In the genomic region with DNA sequence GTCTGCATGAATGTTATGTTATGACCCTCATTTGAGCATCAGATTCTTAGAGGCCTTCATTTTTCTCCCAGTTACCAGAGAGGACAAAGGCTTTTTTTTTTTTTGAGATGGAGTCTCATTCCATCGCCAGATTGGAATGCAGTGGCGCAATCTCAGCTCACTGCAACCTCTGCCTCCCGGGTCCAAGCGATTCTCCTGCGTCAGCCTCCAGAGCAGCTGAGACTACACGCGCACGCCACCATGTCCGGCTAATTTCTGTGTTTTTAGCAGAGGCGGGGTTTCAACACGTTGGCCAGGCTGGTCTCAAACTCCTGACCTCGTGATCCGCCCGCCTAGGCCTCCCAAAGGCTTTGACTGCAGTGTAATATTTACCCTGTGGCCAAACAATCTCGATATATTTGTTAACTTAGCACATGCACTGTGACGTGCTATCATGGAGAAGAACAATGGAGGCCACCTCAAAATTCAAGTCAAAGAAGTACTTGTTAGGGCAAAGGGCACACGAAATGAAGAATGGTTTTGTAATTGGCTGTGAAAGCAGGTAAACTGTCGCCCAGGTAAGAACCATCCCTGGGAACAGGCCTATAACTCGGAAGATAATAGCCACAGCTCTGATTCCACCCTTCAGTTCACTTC, we compare ENCODE assay signal across 1 cellular context.
TF ChIP-seq lines count a peak whose summit lies in the region.

No MANE protein-coding gene starts in this region.

TF ChIP-seq in HepG2, 621 proteins besides CTCF, POLR2A, EP300 and RAD21 (continued from another document and continues in another):
- TF ChIP-seq, protein P1, sequence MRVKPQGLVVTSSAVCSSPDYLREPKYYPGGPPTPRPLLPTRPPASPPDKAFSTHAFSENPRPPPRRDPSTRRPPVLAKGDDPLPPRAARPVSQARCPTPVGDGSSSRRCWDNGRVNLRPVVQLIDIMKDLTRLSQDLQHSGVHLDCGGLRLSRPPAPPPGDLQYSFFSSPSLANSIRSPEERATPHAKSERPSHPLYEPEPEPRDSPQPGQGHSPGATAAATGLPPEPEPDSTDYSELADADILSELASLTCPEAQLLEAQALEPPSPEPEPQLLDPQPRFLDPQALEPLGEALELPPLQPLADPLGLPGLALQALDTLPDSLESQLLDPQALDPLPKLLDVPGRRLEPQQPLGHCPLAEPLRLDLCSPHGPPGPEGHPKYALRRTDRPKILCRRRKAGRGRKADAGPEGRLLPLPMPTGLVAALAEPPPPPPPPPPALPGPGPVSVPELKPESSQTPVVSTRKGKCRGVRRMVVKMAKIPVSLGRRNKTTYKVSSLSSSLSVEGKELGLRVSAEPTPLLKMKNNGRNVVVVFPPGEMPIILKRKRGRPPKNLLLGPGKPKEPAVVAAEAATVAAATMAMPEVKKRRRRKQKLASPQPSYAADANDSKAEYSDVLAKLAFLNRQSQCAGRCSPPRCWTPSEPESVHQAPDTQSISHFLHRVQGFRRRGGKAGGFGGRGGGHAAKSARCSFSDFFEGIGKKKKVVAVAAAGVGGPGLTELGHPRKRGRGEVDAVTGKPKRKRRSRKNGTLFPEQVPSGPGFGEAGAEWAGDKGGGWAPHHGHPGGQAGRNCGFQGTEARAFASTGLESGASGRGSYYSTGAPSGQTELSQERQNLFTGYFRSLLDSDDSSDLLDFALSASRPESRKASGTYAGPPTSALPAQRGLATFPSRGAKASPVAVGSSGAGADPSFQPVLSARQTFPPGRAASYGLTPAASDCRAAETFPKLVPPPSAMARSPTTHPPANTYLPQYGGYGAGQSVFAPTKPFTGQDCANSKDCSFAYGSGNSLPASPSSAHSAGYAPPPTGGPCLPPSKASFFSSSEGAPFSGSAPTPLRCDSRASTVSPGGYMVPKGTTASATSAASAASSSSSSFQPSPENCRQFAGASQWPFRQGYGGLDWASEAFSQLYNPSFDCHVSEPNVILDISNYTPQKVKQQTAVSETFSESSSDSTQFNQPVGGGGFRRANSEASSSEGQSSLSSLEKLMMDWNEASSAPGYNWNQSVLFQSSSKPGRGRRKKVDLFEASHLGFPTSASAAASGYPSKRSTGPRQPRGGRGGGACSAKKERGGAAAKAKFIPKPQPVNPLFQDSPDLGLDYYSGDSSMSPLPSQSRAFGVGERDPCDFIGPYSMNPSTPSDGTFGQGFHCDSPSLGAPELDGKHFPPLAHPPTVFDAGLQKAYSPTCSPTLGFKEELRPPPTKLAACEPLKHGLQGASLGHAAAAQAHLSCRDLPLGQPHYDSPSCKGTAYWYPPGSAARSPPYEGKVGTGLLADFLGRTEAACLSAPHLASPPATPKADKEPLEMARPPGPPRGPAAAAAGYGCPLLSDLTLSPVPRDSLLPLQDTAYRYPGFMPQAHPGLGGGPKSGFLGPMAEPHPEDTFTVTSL (CRISPR knock-in tag; IDR thresholded peaks at IDR 0.05; ENCODE audit: borderline replicate concordance): no peak
- TF ChIP-seq ESRRA (CRISPR knock-in tag; IDR thresholded peaks at IDR 0.05; ENCODE audit: low read depth) (no peak), ZNF674 (CRISPR knock-in tag; IDR thresholded peaks at IDR 0.05; ENCODE audit: low read depth) (no peak), ZNF761 (CRISPR knock-in tag; conservative IDR thresholded peaks at IDR 0.05) (no peak), HNF4G (IDR thresholded peaks at IDR 0.05; ENCODE audit: borderline replicate concordance, low read depth, low read length) (peak; percentile 36; the same call in 1 of the 2 replicates), HNF4G (CRISPR knock-in tag; IDR thresholded peaks at IDR 0.05; ENCODE audit: borderline replicate concordance, low read depth) (no peak), CEBPG (CRISPR knock-in tag; IDR thresholded peaks at IDR 0.05) (peak; percentile 94), SMARCC2 (IDR thresholded peaks at IDR 0.05) (no peak), ZBTB20 (CRISPR knock-in tag; IDR thresholded peaks at IDR 0.05; ENCODE audit: borderline replicate concordance, low read depth) (no peak), ZNF335 (CRISPR knock-in tag; IDR thresholded peaks at IDR 0.05) (no peak; the same call in 1 of the 2 replicates), ZNF737 (CRISPR knock-in tag; IDR thresholded peaks at IDR 0.05; ENCODE audit: borderline replicate concordance) (no peak), ZNF589 (CRISPR knock-in tag; conservative IDR thresholded peaks at IDR 0.05) (no peak), ZNF263 (CRISPR knock-in tag; IDR thresholded peaks at IDR 0.05) (no peak), CHCHD3 (CRISPR knock-in tag; IDR thresholded peaks at IDR 0.05) (no peak), ZNF552 (CRISPR knock-in tag; IDR thresholded peaks at IDR 0.05; ENCODE audit: borderline replicate concordance) (no peak), ZNF143 (CRISPR knock-in tag; IDR thresholded peaks at IDR 0.05) (no peak), CBFB (CRISPR knock-in tag; IDR thresholded peaks at IDR 0.05) (no peak), HOXA5 (CRISPR knock-in tag; IDR thresholded peaks at IDR 0.05) (no peak), NPAS2 (CRISPR knock-in tag; IDR thresholded peaks at IDR 0.05; ENCODE audit: borderline replicate concordance) (no peak), ZNF720 (CRISPR knock-in tag; IDR thresholded peaks at IDR 0.05) (no peak), EEA1 (CRISPR knock-in tag; IDR thresholded peaks at IDR 0.05; ENCODE audit: borderline replicate concordance) (no peak), MAFG (CRISPR knock-in tag; IDR thresholded peaks at IDR 0.05) (no peak), PPARG (CRISPR knock-in tag; conservative IDR thresholded peaks at IDR 0.05) (no peak), MTA3 (CRISPR knock-in tag; IDR thresholded peaks at IDR 0.05) (no peak), KDM5A (IDR thresholded peaks at IDR 0.05; ENCODE audit: borderline replicate concordance, low read length) (no peak), SIN3B (IDR thresholded peaks at IDR 0.05; ENCODE audit: low read length) (no peak), TOPORS (CRISPR knock-in tag; IDR thresholded peaks at IDR 0.05) (no peak), SALL1 (CRISPR knock-in tag; IDR thresholded peaks at IDR 0.05) (peak; percentile 68; the same call in 1 of the 2 replicates), ZNF343 (CRISPR knock-in tag; IDR thresholded peaks at IDR 0.05) (no peak), ZFYVE20 (CRISPR knock-in tag; IDR thresholded peaks at IDR 0.05; ENCODE audit: borderline replicate concordance, low read depth) (no peak), SMAD9 (CRISPR knock-in tag; IDR thresholded peaks at IDR 0.05) (no peak), THYN1 (CRISPR knock-in tag; IDR thresholded peaks at IDR 0.05; ENCODE audit: borderline replicate concordance, low read depth) (no peak), GABPA (IDR thresholded peaks at IDR 0.05; ENCODE audit: low read depth, low read length) (no peak), GABPA (CRISPR knock-in tag; IDR thresholded peaks at IDR 0.05; ENCODE audit: low read depth) (no peak), ZNF121 (CRISPR knock-in tag; IDR thresholded peaks at IDR 0.05) (no peak), MED1 (CRISPR knock-in tag; IDR thresholded peaks at IDR 0.05) (peak; percentile 33; the same call in 1 of the 2 replicates), AKAP8 (CRISPR knock-in tag; IDR thresholded peaks at IDR 0.05) (no peak), RFX1 (IDR thresholded peaks at IDR 0.05) (no peak)
- TF ChIP-seq, protein P2, sequence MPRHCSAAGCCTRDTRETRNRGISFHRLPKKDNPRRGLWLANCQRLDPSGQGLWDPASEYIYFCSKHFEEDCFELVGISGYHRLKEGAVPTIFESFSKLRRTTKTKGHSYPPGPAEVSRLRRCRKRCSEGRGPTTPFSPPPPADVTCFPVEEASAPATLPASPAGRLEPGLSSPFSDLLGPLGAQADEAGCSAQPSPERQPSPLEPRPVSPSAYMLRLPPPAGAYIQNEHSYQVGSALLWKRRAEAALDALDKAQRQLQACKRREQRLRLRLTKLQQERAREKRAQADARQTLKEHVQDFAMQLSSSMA (CRISPR knock-in tag; IDR thresholded peaks at IDR 0.05): no peak
- TF ChIP-seq, protein P3, sequence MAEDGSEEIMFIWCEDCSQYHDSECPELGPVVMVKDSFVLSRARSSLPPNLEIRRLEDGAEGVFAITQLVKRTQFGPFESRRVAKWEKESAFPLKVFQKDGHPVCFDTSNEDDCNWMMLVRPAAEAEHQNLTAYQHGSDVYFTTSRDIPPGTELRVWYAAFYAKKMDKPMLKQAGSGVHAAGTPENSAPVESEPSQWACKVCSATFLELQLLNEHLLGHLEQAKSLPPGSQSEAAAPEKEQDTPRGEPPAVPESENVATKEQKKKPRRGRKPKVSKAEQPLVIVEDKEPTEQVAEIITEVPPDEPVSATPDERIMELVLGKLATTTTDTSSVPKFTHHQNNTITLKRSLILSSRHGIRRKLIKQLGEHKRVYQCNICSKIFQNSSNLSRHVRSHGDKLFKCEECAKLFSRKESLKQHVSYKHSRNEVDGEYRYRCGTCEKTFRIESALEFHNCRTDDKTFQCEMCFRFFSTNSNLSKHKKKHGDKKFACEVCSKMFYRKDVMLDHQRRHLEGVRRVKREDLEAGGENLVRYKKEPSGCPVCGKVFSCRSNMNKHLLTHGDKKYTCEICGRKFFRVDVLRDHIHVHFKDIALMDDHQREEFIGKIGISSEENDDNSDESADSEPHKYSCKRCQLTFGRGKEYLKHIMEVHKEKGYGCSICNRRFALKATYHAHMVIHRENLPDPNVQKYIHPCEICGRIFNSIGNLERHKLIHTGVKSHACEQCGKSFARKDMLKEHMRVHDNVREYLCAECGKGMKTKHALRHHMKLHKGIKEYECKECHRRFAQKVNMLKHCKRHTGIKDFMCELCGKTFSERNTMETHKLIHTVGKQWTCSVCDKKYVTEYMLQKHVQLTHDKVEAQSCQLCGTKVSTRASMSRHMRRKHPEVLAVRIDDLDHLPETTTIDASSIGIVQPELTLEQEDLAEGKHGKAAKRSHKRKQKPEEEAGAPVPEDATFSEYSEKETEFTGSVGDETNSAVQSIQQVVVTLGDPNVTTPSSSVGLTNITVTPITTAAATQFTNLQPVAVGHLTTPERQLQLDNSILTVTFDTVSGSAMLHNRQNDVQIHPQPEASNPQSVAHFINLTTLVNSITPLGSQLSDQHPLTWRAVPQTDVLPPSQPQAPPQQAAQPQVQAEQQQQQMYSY (CRISPR knock-in tag; IDR thresholded peaks at IDR 0.05): no peak
- TF ChIP-seq, protein P4, sequence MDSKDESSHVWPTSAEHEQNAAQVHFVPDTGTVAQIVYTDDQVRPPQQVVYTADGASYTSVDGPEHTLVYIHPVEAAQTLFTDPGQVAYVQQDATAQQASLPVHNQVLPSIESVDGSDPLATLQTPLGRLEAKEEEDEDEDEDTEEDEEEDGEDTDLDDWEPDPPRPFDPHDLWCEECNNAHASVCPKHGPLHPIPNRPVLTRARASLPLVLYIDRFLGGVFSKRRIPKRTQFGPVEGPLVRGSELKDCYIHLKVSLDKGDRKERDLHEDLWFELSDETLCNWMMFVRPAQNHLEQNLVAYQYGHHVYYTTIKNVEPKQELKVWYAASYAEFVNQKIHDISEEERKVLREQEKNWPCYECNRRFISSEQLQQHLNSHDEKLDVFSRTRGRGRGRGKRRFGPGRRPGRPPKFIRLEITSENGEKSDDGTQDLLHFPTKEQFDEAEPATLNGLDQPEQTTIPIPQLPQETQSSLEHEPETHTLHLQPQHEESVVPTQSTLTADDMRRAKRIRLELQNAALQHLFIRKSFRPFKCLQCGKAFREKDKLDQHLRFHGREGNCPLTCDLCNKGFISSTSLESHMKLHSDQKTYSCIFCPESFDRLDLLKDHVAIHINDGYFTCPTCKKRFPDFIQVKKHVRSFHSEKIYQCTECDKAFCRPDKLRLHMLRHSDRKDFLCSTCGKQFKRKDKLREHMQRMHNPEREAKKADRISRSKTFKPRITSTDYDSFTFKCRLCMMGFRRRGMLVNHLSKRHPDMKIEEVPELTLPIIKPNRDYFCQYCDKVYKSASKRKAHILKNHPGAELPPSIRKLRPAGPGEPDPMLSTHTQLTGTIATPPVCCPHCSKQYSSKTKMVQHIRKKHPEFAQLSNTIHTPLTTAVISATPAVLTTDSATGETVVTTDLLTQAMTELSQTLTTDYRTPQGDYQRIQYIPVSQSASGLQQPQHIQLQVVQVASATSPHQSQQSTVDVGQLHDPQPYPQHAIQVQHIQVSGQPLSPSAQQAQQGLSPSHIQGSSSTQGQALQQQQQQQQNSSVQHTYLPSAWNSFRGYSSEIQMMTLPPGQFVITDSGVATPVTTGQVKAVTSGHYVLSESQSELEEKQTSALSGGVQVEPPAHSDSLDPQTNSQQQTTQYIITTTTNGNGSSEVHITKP (CRISPR knock-in tag; IDR thresholded peaks at IDR 0.05; ENCODE audit: low read depth): no peak
- TF ChIP-seq, protein P5, sequence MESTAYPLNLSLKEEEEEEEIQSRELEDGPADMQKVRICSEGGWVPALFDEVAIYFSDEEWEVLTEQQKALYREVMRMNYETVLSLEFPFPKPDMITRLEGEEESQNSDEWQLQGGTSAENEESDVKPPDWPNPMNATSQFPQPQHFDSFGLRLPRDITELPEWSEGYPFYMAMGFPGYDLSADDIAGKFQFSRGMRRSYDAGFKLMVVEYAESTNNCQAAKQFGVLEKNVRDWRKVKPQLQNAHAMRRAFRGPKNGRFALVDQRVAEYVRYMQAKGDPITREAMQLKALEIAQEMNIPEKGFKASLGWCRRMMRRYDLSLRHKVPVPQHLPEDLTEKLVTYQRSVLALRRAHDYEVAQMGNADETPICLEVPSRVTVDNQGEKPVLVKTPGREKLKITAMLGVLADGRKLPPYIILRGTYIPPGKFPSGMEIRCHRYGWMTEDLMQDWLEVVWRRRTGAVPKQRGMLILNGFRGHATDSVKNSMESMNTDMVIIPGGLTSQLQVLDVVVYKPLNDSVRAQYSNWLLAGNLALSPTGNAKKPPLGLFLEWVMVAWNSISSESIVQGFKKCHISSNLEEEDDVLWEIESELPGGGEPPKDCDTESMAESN (CRISPR knock-in tag; conservative IDR thresholded peaks at IDR 0.05): peak; percentile 52; the same call in 1 of the 2 replicates
- TF ChIP-seq, protein P6, sequence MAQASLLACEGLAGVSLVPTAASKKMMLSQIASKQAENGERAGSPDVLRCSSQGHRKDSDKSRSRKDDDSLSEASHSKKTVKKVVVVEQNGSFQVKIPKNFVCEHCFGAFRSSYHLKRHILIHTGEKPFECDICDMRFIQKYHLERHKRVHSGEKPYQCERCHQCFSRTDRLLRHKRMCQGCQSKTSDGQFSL (CRISPR knock-in tag; IDR thresholded peaks at IDR 0.05): no peak
- TF ChIP-seq, protein P7, sequence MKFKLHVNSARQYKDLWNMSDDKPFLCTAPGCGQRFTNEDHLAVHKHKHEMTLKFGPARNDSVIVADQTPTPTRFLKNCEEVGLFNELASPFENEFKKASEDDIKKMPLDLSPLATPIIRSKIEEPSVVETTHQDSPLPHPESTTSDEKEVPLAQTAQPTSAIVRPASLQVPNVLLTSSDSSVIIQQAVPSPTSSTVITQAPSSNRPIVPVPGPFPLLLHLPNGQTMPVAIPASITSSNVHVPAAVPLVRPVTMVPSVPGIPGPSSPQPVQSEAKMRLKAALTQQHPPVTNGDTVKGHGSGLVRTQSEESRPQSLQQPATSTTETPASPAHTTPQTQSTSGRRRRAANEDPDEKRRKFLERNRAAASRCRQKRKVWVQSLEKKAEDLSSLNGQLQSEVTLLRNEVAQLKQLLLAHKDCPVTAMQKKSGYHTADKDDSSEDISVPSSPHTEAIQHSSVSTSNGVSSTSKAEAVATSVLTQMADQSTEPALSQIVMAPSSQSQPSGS (CRISPR knock-in tag; IDR thresholded peaks at IDR 0.05): no peak
- TF ChIP-seq, protein P8, sequence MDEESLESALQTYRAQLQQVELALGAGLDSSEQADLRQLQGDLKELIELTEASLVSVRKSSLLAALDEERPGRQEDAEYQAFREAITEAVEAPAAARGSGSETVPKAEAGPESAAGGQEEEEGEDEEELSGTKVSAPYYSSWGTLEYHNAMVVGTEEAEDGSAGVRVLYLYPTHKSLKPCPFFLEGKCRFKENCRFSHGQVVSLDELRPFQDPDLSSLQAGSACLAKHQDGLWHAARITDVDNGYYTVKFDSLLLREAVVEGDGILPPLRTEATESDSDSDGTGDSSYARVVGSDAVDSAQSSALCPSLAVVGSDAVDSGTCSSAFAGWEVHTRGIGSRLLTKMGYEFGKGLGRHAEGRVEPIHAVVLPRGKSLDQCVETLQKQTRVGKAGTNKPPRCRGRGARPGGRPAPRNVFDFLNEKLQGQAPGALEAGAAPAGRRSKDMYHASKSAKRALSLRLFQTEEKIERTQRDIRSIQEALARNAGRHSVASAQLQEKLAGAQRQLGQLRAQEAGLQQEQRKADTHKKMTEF (CRISPR knock-in tag; IDR thresholded peaks at IDR 0.05): peak; percentile 56; the same call in 1 of the 2 replicates
